In the genomic region with DNA sequence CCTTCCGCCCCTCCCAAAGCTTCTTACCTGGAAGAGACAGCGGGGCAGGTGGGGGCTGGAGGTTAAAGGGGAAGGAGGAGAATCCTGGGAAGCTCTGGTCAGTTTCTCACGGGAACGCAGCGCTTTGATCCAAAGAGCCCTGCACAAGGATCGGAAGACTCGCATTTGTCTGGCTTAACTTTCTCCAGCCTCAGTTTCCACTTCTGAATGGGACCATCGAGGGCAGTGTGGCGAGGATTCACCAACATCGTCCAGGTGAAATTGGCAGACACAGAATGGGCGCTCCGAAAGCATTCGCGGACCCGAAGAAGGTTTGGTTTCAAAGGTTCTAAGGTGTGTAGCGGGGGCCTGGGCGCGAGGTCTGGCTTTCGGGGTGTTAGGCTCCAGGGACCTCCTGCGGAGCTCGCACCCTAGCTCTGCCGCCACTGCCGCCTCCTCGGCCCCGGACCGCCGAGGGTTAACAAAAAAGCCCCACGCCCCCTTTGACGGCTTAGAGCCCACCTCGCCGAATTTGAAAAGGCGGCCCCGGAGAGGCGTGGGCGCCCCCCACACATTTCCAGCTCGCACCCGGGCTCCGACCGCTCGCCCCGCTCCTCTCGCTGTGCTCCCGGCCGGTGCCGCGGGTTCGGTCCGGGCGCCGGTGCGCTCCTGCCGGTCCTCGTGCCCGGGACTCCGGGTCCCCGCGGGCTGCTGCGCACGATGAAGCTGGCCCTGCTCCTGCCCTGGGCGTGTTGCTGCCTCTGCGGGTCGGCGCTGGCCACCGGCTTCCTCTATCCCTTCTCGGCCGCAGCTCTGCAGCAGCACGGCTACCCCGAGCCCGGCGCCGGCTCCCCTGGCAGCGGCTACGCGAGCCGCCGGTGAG, we compare ENCODE assay signal across 9 cellular contexts. TPM values are rescaled to one million over a fixed set of nuclear protein-coding genes. Genes with fewer than 3 reads are reported as not detected.
DNase-seq lines count a peak whose midpoint lies in the region; ATAC-seq and TF ChIP-seq lines count a peak whose summit lies in the region.
"Had no signal": no experiment of that assay in that cellular context is flagged by ENCODE, and none has a peak within 500 bp of the region (broad histone marks: within the 10 kb centered on the region; RNA-seq: fewer than 3 reads in every experiment).

TSS of gene COL26A1 (plus strand) at position 542 of the 862 bp plus-strand sequence. CDS start at position 700, 158 bp downstream.

- ATAC-seq in GM18873 (IDR thresholded peaks at IDR 0.05; ENCODE audit: low FRiP score, unreplicated experiment): no peak
- ATAC-seq in GM21786 (IDR thresholded peaks at IDR 0.05; ENCODE audit: unreplicated experiment): no peak

- peak; percentile 51 for DNase-seq in G401 (ENCODE audit: low spot score)
- DNase-seq in mesendoderm: peak; percentile 81
- DNase-seq in HUDEP-2 (lab: John Stamatoyannopoulos, UW; ENCODE audit: unreplicated experiment in 76 of 76): no peak

- H3K79me1 ChIP-seq in mesendoderm (ENCODE audit: low read length): peaks cover 6% of the 10 kb centered on the region

- H3K27ac ChIP-seq in OCI-LY3 (ENCODE audit: low read length): no peak within 1 kb of the TSS
- no peak within 1 kb of the TSS for H3K27ac ChIP-seq in ectodermal cell (ENCODE audit: insufficient read depth, low read depth, low read length, poor library complexity, severe bottlenecking)
- H3K27ac ChIP-seq in mesendoderm (ENCODE audit: low read depth, low read length): peak within 1 kb of the TSS; percentile 55
- H3K27ac ChIP-seq in thymus (ENCODE audit: low read depth): no peak within 1 kb of the TSS

- no peak within 1 kb of the TSS for H2AK5ac ChIP-seq in mesendoderm (ENCODE audit: low read length)

- H3K9ac ChIP-seq in OCI-LY3 (ENCODE audit: low read length) (peak within 1 kb of the TSS; percentile 44; the same call in 1 of the 2 replicates), mesendoderm (ENCODE audit: low read length) (peak within 1 kb of the TSS; percentile 95)

- no peaks in the 10 kb centered on the region for H3K9me3 ChIP-seq in OCI-LY3 (ENCODE audit: insufficient read depth, low read length)
- H3K9me3 ChIP-seq in ectodermal cell (ENCODE audit: control insufficient read depth, low read length): no peaks in the 10 kb centered on the region
- H3K9me3 ChIP-seq in thymus (ENCODE audit: control insufficient read depth): no peaks in the 10 kb centered on the region

- in situ Hi-C loops in G401 (cut with HindIII; ENCODE audit: low sequenced_read_pairs): no loop called here

- H4K20me1 ChIP-seq in OCI-LY3 (ENCODE audit: insufficient read depth, low read length): no peaks in the 10 kb centered on the region

- H3K79me2 ChIP-seq in OCI-LY3 (ENCODE audit: low read length): no peaks in the 10 kb centered on the region
- H3K79me2 ChIP-seq in mesendoderm (ENCODE audit: control insufficient read depth, insufficient read depth, low read length): peaks cover 17% of the 10 kb centered on the region

- H3K56ac ChIP-seq in mesendoderm (ENCODE audit: low read length): peak within 1 kb of the TSS; percentile 99

- peak within 1 kb of the TSS; percentile 92 for H3K18ac ChIP-seq in mesendoderm (ENCODE audit: low read length)

- H2BK5ac ChIP-seq in mesendoderm (ENCODE audit: low read length): no peak within 1 kb of the TSS

- no peak within 1 kb of the TSS for H4K5ac ChIP-seq in mesendoderm (ENCODE audit: low read length)

- H4K8ac ChIP-seq in mesendoderm (ENCODE audit: low read depth, low read length): peak within 1 kb of the TSS; percentile 31

- H3K4me2 ChIP-seq in OCI-LY3 (ENCODE audit: low read length) (peak within 1 kb of the TSS; percentile 81), mesendoderm (ENCODE audit: low read length) (peak within 1 kb of the TSS; percentile 88)

- peak within 1 kb of the TSS; percentile 90 for H2BK120ac ChIP-seq in mesendoderm (ENCODE audit: low read depth, low read length)

- peak within 1 kb of the TSS; percentile 97 for H3K4ac ChIP-seq in mesendoderm (ENCODE audit: low read depth, low read length)

- H2BK15ac ChIP-seq in mesendoderm (replicated peaks; ENCODE audit: low read depth): no peak within 1 kb of the TSS

- H3K36me3 ChIP-seq in OCI-LY3 (replicated peaks; ENCODE audit: low read depth, low read length): no peaks in the 10 kb centered on the region
- no peaks in the 10 kb centered on the region for H3K36me3 ChIP-seq in ectodermal cell (ENCODE audit: control insufficient read depth, insufficient read depth, low read length)
- no peaks in the 10 kb centered on the region for H3K36me3 ChIP-seq in mesendoderm (ENCODE audit: control insufficient read depth, insufficient read depth, low read length)
- H3K36me3 ChIP-seq in thymus (ENCODE audit: control insufficient read depth, insufficient read depth): no peaks in the 10 kb centered on the region

- H3K4me1 ChIP-seq in OCI-LY3 (ENCODE audit: low read length) (peaks cover 18% of the 10 kb centered on the region), ectodermal cell (ENCODE audit: control insufficient read depth, insufficient read depth, low read length) (no peaks in the 10 kb centered on the region), mesendoderm (ENCODE audit: control insufficient read depth, low read depth, low read length) (no peaks in the 10 kb centered on the region), thymus (ENCODE audit: control insufficient read depth, insufficient read depth, low read length) (no peaks in the 10 kb centered on the region)

- peak within 1 kb of the TSS; percentile 80 for H3K23ac ChIP-seq in mesendoderm (ENCODE audit: low read length)

- peak within 1 kb of the TSS; percentile 96; the same call in 1 of the 2 replicates for H2AFZ ChIP-seq in OCI-LY3 (ENCODE audit: low read depth, low read length)

- 3% methylated on average over 76 of the region's 76 CpGs for WGBS in ectodermal cell, 2 experiments
- no CpG with 5 or more reads among the region's 76 CpGs for WGBS in mesendoderm (ENCODE audit: extremely low coverage, insufficient coverage, low lambda C conversion rate)
- WGBS in thymus: 13% methylated on average over 76 of the region's 76 CpGs

- peak within 1 kb of the TSS; percentile 73 for H3K4me3 ChIP-seq in OCI-LY3 (ENCODE audit: low read length)
- H3K4me3 ChIP-seq in ectodermal cell (ENCODE audit: insufficient read depth, low read depth, low read length): peak within 1 kb of the TSS; percentile 94
- peak within 1 kb of the TSS; percentile 74 for H3K4me3 ChIP-seq in mesendoderm (ENCODE audit: low read length)
- peak within 1 kb of the TSS; percentile 36 for H3K4me3 ChIP-seq in thymus (ENCODE audit: low read length)

- no peak for TF ChIP-seq CTCF in OCI-LY3 (IDR thresholded peaks at IDR 0.05; ENCODE audit: low read depth, low read length)

- peaks cover 10% of the 10 kb centered on the region for H3K27me3 ChIP-seq in OCI-LY3 (ENCODE audit: low read depth, low read length)
- peaks cover 12% of the 10 kb centered on the region for H3K27me3 ChIP-seq in ectodermal cell (ENCODE audit: control insufficient read depth, insufficient read depth, low read length, poor library complexity, severe bottlenecking)
- no peaks in the 10 kb centered on the region for H3K27me3 ChIP-seq in mesendoderm (ENCODE audit: insufficient read depth, low read length, poor library complexity)
- H3K27me3 ChIP-seq in thymus (ENCODE audit: control insufficient read depth, insufficient read depth): peaks cover 28% of the 10 kb centered on the region

RNA-seq across cellular contexts. Expression of gene COL26A1, which starts in this region (rescaled TPM):
- total RNA-seq in G401 (2014; rRNA removed; shearing (Covaris generic)): 104 and 109 TPM in 2 replicates
- polyA plus RNA-seq in ectodermal cell (2013, experiment 1 of 4): 74.6 TPM
- 71.9 TPM for polyA plus RNA-seq in ectodermal cell (2013, experiment 2 of 4)
- 45.3 TPM for polyA plus RNA-seq in ectodermal cell (2013, experiment 3 of 4)
- 49.9 TPM for polyA plus RNA-seq in ectodermal cell (2013, experiment 4 of 4)
- polyA plus RNA-seq in mesendoderm (2013, experiment 1 of 2): 38.5 TPM
- 40.8 TPM for polyA plus RNA-seq in mesendoderm (2013, experiment 2 of 2)
- polyA plus RNA-seq in thymus: 0.41 TPM
- total RNA-seq: pulmonary artery endothelial cell had no signal

Comparison
In these comparisons a context has a peak if more than half of its experiments do, and no peak if none do; other contexts are left out.
1. DNase-seq: peak in G401 (single experiment) and mesendoderm (single experiment); none in HUDEP-2 (0 of 76).
2. H3K4me3 ChIP-seq: peak in every context shown above with its lines; median percentile 94 in ectodermal cell; 74 in mesendoderm; 73 in OCI-LY3; 36 in thymus.